Comparison of ENCODE assay signal across 21 cellular contexts in genomic region chr4:81783565-81783964, GRCh38.
"Had no signal": no experiment of that assay in that cellular context is flagged by ENCODE, and none has a peak within 500 bp of the region (broad histone marks: within the 10 kb centered on the region; RNA-seq: fewer than 3 reads in every experiment).

No MANE protein-coding gene starts in this region.

- H3K4me3 ChIP-seq: pancreas, prostate gland, right lobe of liver, sigmoid colon, stomach, thoracic aorta, thyroid gland, tibial nerve, upper lobe of left lung, vagina had no signal

- H3K9me3 ChIP-seq: neutrophil, pancreas, prostate gland, right lobe of liver, sigmoid colon, stomach, thoracic aorta, thyroid gland, tibial nerve, upper lobe of left lung, vagina had no signal

- H3K36me3 ChIP-seq: neutrophil, pancreas, prostate gland, right lobe of liver, sigmoid colon, stomach, thoracic aorta, thyroid gland, tibial nerve, upper lobe of left lung, vagina had no signal

- H3K4me1 ChIP-seq: prostate gland, thyroid gland, vagina had no signal

- DNase-seq: naive thymus-derived CD4-positive, alpha-beta T cell; natural killer cell; pancreas; right cardiac atrium; right lobe of liver; sigmoid colon; small intestine; stimulated activated CD4-positive, alpha-beta T cell treated with anti-CD3 and anti-CD28 coated beads, Interleukin-15, amount 100 ng/mL, for 24 hours; stimulated activated CD4-positive, alpha-beta T cell treated with anti-CD3 and anti-CD28 coated beads, Interleukin-2, amount 100 ng/mL, for 24 hours; stimulated activated CD4-positive, alpha-beta T cell treated with anti-CD3 and anti-CD28 coated beads, Interleukin-2, amount 100 ng/mL, for 48 hours; stimulated activated CD4-positive, alpha-beta T cell treated with anti-CD3 and anti-CD28 coated beads, Interleukin-4, amount 100 ng/mL, for 24 hours; stimulated activated naive B cell treated with anti-CD40 and anti-IgM and Interleukin-4, amounts not matched to agents 10 μg/mL and 1 μg/mL and 100 μg/mL, for 72 hours; stimulated activated naive CD4-positive, alpha-beta T cell treated with Interleukin-2 at 50 U/mL for 16 hours; stomach; thyroid gland had no signal

- H3K27me3 ChIP-seq: neutrophil, pancreas, right lobe of liver, sigmoid colon, stomach, thyroid gland, tibial nerve, upper lobe of left lung, vagina had no signal

- H3K27ac ChIP-seq: neutrophil, pancreas, prostate gland, right lobe of liver, sigmoid colon, stomach, thoracic aorta, thyroid gland, tibial nerve, upper lobe of left lung, vagina had no signal
